8 cellular contexts compared by ENCODE assay signal in genomic region chr2:191013876-191014652, GRCh38. TPM values are rescaled to one million over a fixed set of nuclear protein-coding genes. Genes with fewer than 3 reads are reported as not detected.
DNase-seq lines count a peak whose midpoint lies in the region; ATAC-seq lines count a peak whose summit lies in the region.

STAT1 (minus strand) TSS chr2:191014171; CDS start chr2:191010003, 4,168 bp downstream.

- peak within 1 kb of the TSS; percentile 78 for H3K9ac ChIP-seq in mucosa of stomach (ENCODE audit: low read length)

- H3K4me3 ChIP-seq in esophagus (ENCODE audit: low read depth in 1 of 2, low read length in 2 of 2) (peak within 1 kb of the TSS; percentile 75 to 96), mucosa of stomach (ENCODE audit: low read length) (peak within 1 kb of the TSS; percentile 52)

- DNase-seq in DMS153 (lab: John Stamatoyannopoulos, UW) (peak; percentile 81), HuH-7.5 (ENCODE audit: low spot score) (peak; percentile 89), OCI-M1 (lab: John Stamatoyannopoulos, UW) (peak; percentile 98), activated T-cell treated with anti-CD3 and anti-CD28 coated beads for 4 hours (peak; percentile 95)
- DNase-seq in stimulated activated CD8-positive, alpha-beta memory T cell treated with anti-CD3 and anti-CD28 coated beads, Interleukin-4, amount 100 ng/mL, for 48 hours, result peak; percentile 98

- H3K27ac ChIP-seq in esophagus (ENCODE audit: low read depth in 2 of 2, low read length in 1 of 2), result peak within 1 kb of the TSS; percentile 87 to 89

- H3K27me3 ChIP-seq in esophagus (ENCODE audit: control insufficient read depth in 1 of 2, insufficient read depth in 2 of 2, low read length in 2 of 2), result no peaks in the 10 kb centered on the region
- no peaks in the 10 kb centered on the region for H3K27me3 ChIP-seq in mucosa of stomach (ENCODE audit: control insufficient read depth, insufficient read depth, low read length)

- ATAC-seq in GM21528 (IDR thresholded peaks at IDR 0.05; ENCODE audit: low FRiP score, unreplicated experiment), result peak; percentile 91

- H3K4me1 ChIP-seq in esophagus (ENCODE audit: control insufficient read depth in 2 of 2, insufficient read depth in 2 of 2, low read length in 1 of 2) (peaks cover 0 to 10% of the 10 kb centered on the region in 2 donors), mucosa of stomach (ENCODE audit: control insufficient read depth, insufficient read depth, low read length) (peaks cover 21% of the 10 kb centered on the region)

- WGBS in esophagus, 2 donors, result 0 to 1% methylated on average over 64 to 74 of the region's 74 CpGs

- H3K36me3 ChIP-seq in esophagus (ENCODE audit: control insufficient read depth in 2 of 2, insufficient read depth in 2 of 2, low read length in 1 of 2) (no peaks in the 10 kb centered on the region), mucosa of stomach (ENCODE audit: control insufficient read depth, insufficient read depth, low read length) (no peaks in the 10 kb centered on the region)

- H3K9me3 ChIP-seq in esophagus (ENCODE audit: control insufficient read depth in 2 of 2, insufficient read depth in 1 of 2, low read depth in 1 of 2, low read length in 1 of 2) (no peaks in the 10 kb centered on the region), mucosa of stomach (ENCODE audit: control insufficient read depth, low read length) (no peaks in the 10 kb centered on the region)

RNA-seq across cellular contexts. Expression of gene STAT1, which starts in this region (rescaled TPM):
- polyA plus RNA-seq in esophagus, result 10 to 100 TPM in 1 of 2 donors, 1 to 10 TPM in 1; 6.4 to 16.7 TPM

Comparison
In these comparisons a context has a peak if more than half of its experiments do, and no peak if none do; other contexts are left out.
1. Peak in every context shown above with its lines: DNase-seq, ATAC-seq, H3K4me3 ChIP-seq and H3K27ac ChIP-seq.